Comparison of ENCODE assay signal across 1 cellular context in the genomic region with DNA sequence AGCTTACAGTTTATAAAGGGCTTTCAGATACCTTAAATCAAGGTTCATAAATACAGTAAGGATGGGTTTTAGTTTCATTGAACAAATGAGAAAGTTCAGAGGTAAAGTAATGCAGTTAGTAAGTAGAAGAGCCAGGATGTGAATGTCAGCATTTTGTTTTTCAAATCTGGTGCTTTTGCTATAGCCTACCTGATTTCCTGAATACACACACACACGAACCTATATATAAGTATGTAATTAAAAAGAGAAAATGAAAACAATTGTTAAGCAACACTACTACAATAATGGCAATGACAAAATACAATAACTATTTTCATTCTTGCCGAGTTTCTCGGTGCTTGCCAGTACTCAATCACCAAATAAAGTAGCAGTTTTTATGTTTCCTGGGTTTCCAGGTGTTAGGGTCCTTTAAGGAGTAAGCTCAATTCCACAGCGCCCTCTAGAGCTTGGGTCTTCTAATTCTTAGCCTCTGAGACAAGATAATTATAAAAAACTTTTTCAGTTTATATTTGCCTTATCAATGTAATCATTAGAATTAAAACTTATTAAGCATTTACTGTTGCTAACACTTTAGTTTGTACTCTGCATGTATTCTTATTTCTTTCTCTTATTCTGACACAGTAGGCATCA.
TF ChIP-seq lines count a peak whose summit lies in the region.

No MANE protein-coding gene starts in this region.

TF ChIP-seq in HepG2, 621 proteins besides CTCF, POLR2A, EP300 and RAD21 (continued from another document):
- TF ChIP-seq ZBTB10 (CRISPR knock-in tag; IDR thresholded peaks at IDR 0.05; ENCODE audit: borderline replicate concordance) = no peak
- no peak for TF ChIP-seq RBM22 (optimal IDR thresholded peaks at IDR 0.05; ENCODE audit: low read length)
- peak; percentile 26; the same call in 1 of the 2 replicates for TF ChIP-seq STAG1 (CRISPR knock-in tag; IDR thresholded peaks at IDR 0.05)
- TF ChIP-seq ZBTB39 (CRISPR knock-in tag; IDR thresholded peaks at IDR 0.05) = no peak
- no peak for TF ChIP-seq ZNF552 (CRISPR knock-in tag; IDR thresholded peaks at IDR 0.05; ENCODE audit: borderline replicate concordance)
